In the genomic region with DNA sequence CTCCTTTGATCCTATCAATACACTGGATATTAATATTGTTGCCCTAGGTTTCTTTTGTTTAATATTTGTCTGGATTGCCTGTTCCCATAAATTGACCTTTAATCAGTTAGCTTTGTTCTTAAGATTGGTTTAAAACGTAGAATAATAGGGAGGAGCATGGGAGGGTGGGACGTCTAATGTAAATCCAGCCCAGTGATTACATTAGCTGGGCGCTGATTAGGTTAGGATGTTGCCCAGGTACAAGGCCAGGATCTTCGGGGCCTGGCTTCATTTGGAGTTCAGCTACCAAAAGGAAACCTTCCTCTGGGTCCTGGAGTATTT, we compare ENCODE assay signal across 8 cellular contexts. TPM values are rescaled to one million over a fixed set of nuclear protein-coding genes. Genes with fewer than 3 reads are reported as not detected.
DNase-seq lines count a peak whose midpoint lies in the region; ATAC-seq and FAIRE-seq lines count a peak whose summit lies in the region.

TSS of gene SRSF8 (plus strand) at position 199 of the 321 bp plus-strand sequence. CDS start 308 bp downstream, outside the sequence.

- no peaks in the 10 kb centered on the region for H3K9me3 Mint-ChIP-seq in activated T-helper 2 cell treated with anti-CD3 and anti-CD28 coated beads, Interferon-gamma antibody, Interleukin-2, Interleukin-4, amounts not matched to agents 10 μg/mL and 5 μg/mL and 100 μg/mL, durations not matched to agents 14 hours and 24 hours and 36 hours

- peaks cover 18% of the 10 kb centered on the region for H3K4me1 Mint-ChIP-seq in activated T-helper 2 cell treated with anti-CD3 and anti-CD28 coated beads, Interferon-gamma antibody, Interleukin-2, Interleukin-4, amounts not matched to agents 10 μg/mL and 5 μg/mL and 100 μg/mL, durations not matched to agents 14 hours and 24 hours and 36 hours (ENCODE audit: low read depth)

- H3K9me3 ChIP-seq in right cardiac atrium (ENCODE audit: control insufficient read depth, low read length) (no peaks in the 10 kb centered on the region), skeletal muscle satellite cell (replicated peaks; ENCODE audit: low read length) (no peaks in the 10 kb centered on the region)

- peak within 1 kb of the TSS; percentile 91 for H3K9ac ChIP-seq in skeletal muscle satellite cell (ENCODE audit: low read depth, low read length)

- H3K4me3 ChIP-seq in right cardiac atrium (ENCODE audit: low read length): peak within 1 kb of the TSS; percentile 82
- peak within 1 kb of the TSS; percentile 87 for H3K4me3 ChIP-seq in skeletal muscle satellite cell (ENCODE audit: low read length)

- peak within 1 kb of the TSS; percentile 91 for H3K4me3 Mint-ChIP-seq in activated T-helper 2 cell treated with anti-CD3 and anti-CD28 coated beads, Interferon-gamma antibody, Interleukin-2, Interleukin-4, amounts not matched to agents 10 μg/mL and 5 μg/mL and 100 μg/mL, durations not matched to agents 14 hours and 24 hours and 36 hours (ENCODE audit: low read depth)

- no peaks in the 10 kb centered on the region for H3K36me3 ChIP-seq in skeletal muscle satellite cell (ENCODE audit: insufficient read depth, low read length)

- H3K27me3 Mint-ChIP-seq in activated T-helper 2 cell treated with anti-CD3 and anti-CD28 coated beads, Interferon-gamma antibody, Interleukin-2, Interleukin-4, amounts not matched to agents 10 μg/mL and 5 μg/mL and 100 μg/mL, durations not matched to agents 14 hours and 24 hours and 36 hours (ENCODE audit: low read depth): peaks cover 21% of the 10 kb centered on the region

- H3K4me1 ChIP-seq in right cardiac atrium (ENCODE audit: control insufficient read depth, insufficient read depth, low read length) (no peaks in the 10 kb centered on the region), skeletal muscle satellite cell (ENCODE audit: control insufficient read depth, insufficient read depth, low read length) (peaks cover 12% of the 10 kb centered on the region)

- ATAC-seq in GM21447 (IDR thresholded peaks at IDR 0.05; ENCODE audit: unreplicated experiment): peak; percentile 35
- no peak for ATAC-seq in right cardiac atrium

- H3K27ac ChIP-seq in right cardiac atrium (ENCODE audit: low read length): peak within 1 kb of the TSS; percentile 97

- H3K27me3 ChIP-seq in right cardiac atrium (ENCODE audit: control insufficient read depth, insufficient read depth): no peaks in the 10 kb centered on the region
- peaks cover 4% of the 10 kb centered on the region for H3K27me3 ChIP-seq in skeletal muscle satellite cell (ENCODE audit: control insufficient read depth, insufficient read depth, low read length)

- DNase-seq in Daoy (ENCODE audit: low read depth) (no peak), HT1080 (ENCODE audit: low read depth) (no peak), right cardiac atrium (no peak), HTR-8/SVneo (ENCODE audit: insufficient read length, low spot score) (no peak), NCI-H446 treated with DMSO at 0.1 percent for 48 hours (lab: John Stamatoyannopoulos, UW) (no peak)
- no peak for DNase-seq in activated T-helper 2 cell treated with anti-CD3 and anti-CD28 coated beads, Interferon-gamma antibody, Interleukin-2, Interleukin-4, amounts not matched to agents 10 μg/mL and 5 μg/mL and 100 μg/mL, durations not matched to agents 14 hours and 24 hours and 36 hours (ENCODE audit: low spot score)

- peak within 1 kb of the TSS; percentile 93 for H3K27ac Mint-ChIP-seq in activated T-helper 2 cell treated with anti-CD3 and anti-CD28 coated beads, Interferon-gamma antibody, Interleukin-2, Interleukin-4, amounts not matched to agents 10 μg/mL and 5 μg/mL and 100 μg/mL, durations not matched to agents 14 hours and 24 hours and 36 hours

- FAIRE-seq in HTR-8/SVneo (lab: Jason Lieb, UNC): no peak

- 0% methylated on average over 4 of the region's 4 CpGs for WGBS in right cardiac atrium

- peak within 1 kb of the TSS; percentile 87 for H3K4me2 ChIP-seq in skeletal muscle satellite cell (ENCODE audit: low read length)

- intact Hi-C loops in activated T-helper 2 cell treated with anti-CD3 and anti-CD28 coated beads, Interferon-gamma antibody, Interleukin-2, Interleukin-4, amounts not matched to agents 10 μg/mL and 5 μg/mL and 100 μg/mL, durations not matched to agents 14 hours and 24 hours and 36 hours (cut with micrococcal nuclease): loop anchor here (1.0 to 10.0 kb wide), 6 partner anchors 278 to 1324 kb away; partner anchors contain the start of genes C11orf54, FUT4 and TAF1D
- intact Hi-C loops in right cardiac atrium (cut with DNase I): loop anchor here in 2 of 4 donors (5.0 to 10.0 kb wide), 2 partner anchors 81 to 698 kb away; no protein-coding TSS in a partner anchor

- H3K36me3 Mint-ChIP-seq in activated T-helper 2 cell treated with anti-CD3 and anti-CD28 coated beads, Interferon-gamma antibody, Interleukin-2, Interleukin-4, amounts not matched to agents 10 μg/mL and 5 μg/mL and 100 μg/mL, durations not matched to agents 14 hours and 24 hours and 36 hours (ENCODE audit: low read depth): peaks cover 16% of the 10 kb centered on the region

RNA-seq across cellular contexts. Expression of gene SRSF8, which starts in this region (rescaled TPM):
- 11.1 and 25.1 TPM in 2 replicates for total RNA-seq in Daoy (2014; rRNA removed; shearing (Covaris generic))
- total RNA-seq in HT1080 (2014; rRNA removed; shearing (Covaris generic)): 12.9 and 19.0 TPM in 2 replicates
- polyA plus RNA-seq in HT1080 (2015; cell fraction: cytosol; rRNA removed): 26.7 and 36.8 TPM in 2 replicates
- polyA plus RNA-seq in HT1080 (2015; cell fraction: nucleus; rRNA removed): 16.2 and 22.4 TPM in 2 replicates
- 43.5 and 50.3 TPM in 2 replicates for total RNA-seq in activated T-helper 2 cell treated with anti-CD3 and anti-CD28 coated beads, Interferon-gamma antibody, Interleukin-2, Interleukin-4, amounts not matched to agents 10 μg/mL and 5 μg/mL and 100 μg/mL, durations not matched to agents 14 hours and 24 hours and 36 hours
- total RNA-seq in right cardiac atrium: 10 to 100 TPM; 30.5 to 39.4 (median 35.0) TPM
- polyA plus RNA-seq in right cardiac atrium: 32.1 TPM
- 18.3 and 18.8 TPM in 2 replicates for total RNA-seq in skeletal muscle satellite cell (2012; rRNA removed)
